10 cellular contexts compared by ENCODE assay signal in genomic region chr9:98222885-98223640, GRCh38. TPM values are rescaled to one million over a fixed set of nuclear protein-coding genes. Genes with fewer than 3 reads are reported as not detected.
A peak's percentile ranks its signal among the peaks of the same experiment; 100 is the strongest.
DNase-seq lines count a peak whose midpoint lies in the region; ATAC-seq lines count a peak whose summit lies in the region.
"Had no signal": no experiment of that assay in that cellular context is flagged by ENCODE, and none has a peak within 500 bp of the region (broad histone marks: within the 10 kb centered on the region; RNA-seq: fewer than 3 reads in every experiment).

No MANE protein-coding gene starts in this region.

- no peak overlapping the region for H3K4me3 ChIP-seq in CD4-positive, CD25-positive, alpha-beta regulatory T cell (ENCODE audit: low read depth, low read length)
- no peak overlapping the region for H3K4me3 ChIP-seq in MG63

- DNase-seq in CD4-positive, CD25-positive, alpha-beta regulatory T cell, result no peak
- peak; percentile 92 for DNase-seq in MG63
- DNase-seq in non-pigmented ciliary epithelial cell (ENCODE audit: low read depth), result peak; percentile 100
- no peak for DNase-seq in occipital lobe (lab: John Stamatoyannopoulos, UW)
- no peak for DNase-seq in NOMO-1 (lab: John Stamatoyannopoulos, UW; ENCODE audit: unreplicated experiment in 2 of 2)
- no peak for DNase-seq in medulla oblongata (ENCODE audit: extremely low spot score)
- DNase-seq: central memory CD4-positive, alpha-beta T cell had no signal

- peaks cover 0 to 4% (median 0%) of the 10 kb centered on the region in 4 donors for H3K4me1 Mint-ChIP-seq in CD4-positive, CD25-positive, alpha-beta regulatory T cell
- H3K4me1 Mint-ChIP-seq in dendritic cell treated with granulocyte-macrophage colony-stimulating factor and Interleukin-4, amounts not matched to agents 40 ng/mL and 50 ng/mL, for 4 days (ENCODE audit: low read depth), result peaks cover 30% of the 10 kb centered on the region

- H3K4me3 Mint-ChIP-seq in CD4-positive, CD25-positive, alpha-beta regulatory T cell, result no peak overlapping the region
- H3K4me3 Mint-ChIP-seq in dendritic cell treated with granulocyte-macrophage colony-stimulating factor and Interleukin-4, amounts not matched to agents 40 ng/mL and 50 ng/mL, for 4 days, result no peak overlapping the region
- H3K4me3 Mint-ChIP-seq: nephron had no signal

- peak overlapping the region in 2 of 3 donors; percentile 59 to 60 for H3K27ac Mint-ChIP-seq in CD4-positive, CD25-positive, alpha-beta regulatory T cell
- peak overlapping the region; percentile 76 for H3K27ac Mint-ChIP-seq in dendritic cell treated with granulocyte-macrophage colony-stimulating factor and Interleukin-4, amounts not matched to agents 40 ng/mL and 50 ng/mL, for 4 days
- H3K27ac Mint-ChIP-seq: nephron had no signal

- H3K36me3 ChIP-seq in CD4-positive, CD25-positive, alpha-beta regulatory T cell (ENCODE audit: control insufficient read depth, insufficient read depth, low read length), result peaks cover 39% of the 10 kb centered on the region
- peaks cover 46% of the 10 kb centered on the region for H3K36me3 ChIP-seq in MG63

- intact Hi-C loops in dendritic cell treated with granulocyte-macrophage colony-stimulating factor and Interleukin-4, amounts not matched to agents 40 ng/mL and 50 ng/mL, for 4 days (cut with micrococcal nuclease), result no loop called here

- H3K9me3 ChIP-seq in CD4-positive, CD25-positive, alpha-beta regulatory T cell (ENCODE audit: control insufficient read depth in 2 of 2, low read length in 2 of 2), result no peaks in the 10 kb centered on the region
- H3K9me3 ChIP-seq in MG63, result no peaks in the 10 kb centered on the region

- H3K4me1 ChIP-seq in CD4-positive, CD25-positive, alpha-beta regulatory T cell (ENCODE audit: control insufficient read depth, insufficient read depth, low read length, poor library complexity, severe bottlenecking), result no peaks in the 10 kb centered on the region

- no peaks in the 10 kb centered on the region for H3K27me3 ChIP-seq in CD4-positive, CD25-positive, alpha-beta regulatory T cell (ENCODE audit: control insufficient read depth, insufficient read depth, low read length)
- H3K27me3 ChIP-seq in MG63, result no peaks in the 10 kb centered on the region

- H3K27ac ChIP-seq in CD4-positive, CD25-positive, alpha-beta regulatory T cell (ENCODE audit: insufficient read depth, low read length, poor library complexity, severe bottlenecking), result no peak overlapping the region

- ATAC-seq in CD4-positive, CD25-positive, alpha-beta regulatory T cell (ENCODE audit: low read depth in 2 of 2), result no peak
- ATAC-seq in GM19455 (IDR thresholded peaks at IDR 0.05; ENCODE audit: unreplicated experiment), result no peak

- peaks cover 44% of the 10 kb centered on the region for H3K36me3 Mint-ChIP-seq in CD4-positive, CD25-positive, alpha-beta regulatory T cell
- peaks cover 96% of the 10 kb centered on the region for H3K36me3 Mint-ChIP-seq in dendritic cell treated with granulocyte-macrophage colony-stimulating factor and Interleukin-4, amounts not matched to agents 40 ng/mL and 50 ng/mL, for 4 days (ENCODE audit: low read depth)

- H3K9me3 Mint-ChIP-seq in CD4-positive, CD25-positive, alpha-beta regulatory T cell, result no peaks in the 10 kb centered on the region
- H3K9me3 Mint-ChIP-seq in dendritic cell treated with granulocyte-macrophage colony-stimulating factor and Interleukin-4, amounts not matched to agents 40 ng/mL and 50 ng/mL, for 4 days, result no peaks in the 10 kb centered on the region
- H3K9me3 Mint-ChIP-seq: nephron had no signal

- no peaks in the 10 kb centered on the region for H3K27me3 Mint-ChIP-seq in CD4-positive, CD25-positive, alpha-beta regulatory T cell
- no peaks in the 10 kb centered on the region for H3K27me3 Mint-ChIP-seq in dendritic cell treated with granulocyte-macrophage colony-stimulating factor and Interleukin-4, amounts not matched to agents 40 ng/mL and 50 ng/mL, for 4 days

RNA-seq across cellular contexts. Expression of gene CORO2A, which starts 30.6 kb away (rescaled TPM):
- 27.0 TPM for total RNA-seq in CD4-positive, CD25-positive, alpha-beta regulatory T cell
- polyA plus RNA-seq in CD4-positive, CD25-positive, alpha-beta regulatory T cell, result 10 to 100 TPM; 13.4 to 16.7 (median 14.0) TPM
- 0.03 and 0.81 TPM in 2 replicates for total RNA-seq in MG63 (2014; rRNA removed; shearing (Covaris generic); ENCODE audit: low replicate concordance)
- 5.1 TPM for total RNA-seq in occipital lobe

RNA-seq across cellular contexts. Expression of gene TBC1D2, which starts 32.4 kb away (rescaled TPM):
- 11.5 TPM for total RNA-seq in CD4-positive, CD25-positive, alpha-beta regulatory T cell
- polyA plus RNA-seq in CD4-positive, CD25-positive, alpha-beta regulatory T cell, result 10 to 100 TPM in 2 of 4 donors, 1 to 10 TPM in 2; 8.2 to 10.4 (median 9.7) TPM
- 3.6 and 5.2 TPM in 2 replicates for total RNA-seq in MG63 (2014; rRNA removed; shearing (Covaris generic); ENCODE audit: low replicate concordance)
- 1.9 TPM for total RNA-seq in occipital lobe

Comparison
In these comparisons a context has a peak if more than half of its experiments do, and no peak if none do; other contexts are left out.
1. DNase-seq: peak in MG63 (single experiment) and non-pigmented ciliary epithelial cell (single experiment); none in CD4-positive, CD25-positive, alpha-beta regulatory T cell (0 of 3), occipital lobe (single experiment), NOMO-1 (0 of 2) and medulla oblongata (single experiment).